ENCODE assay signal across 29 cellular contexts in genomic region chr5:120600639-120601038, GRCh38.
"Had no signal": no experiment of that assay in that cellular context is flagged by ENCODE, and none has a peak within 500 bp of the region (broad histone marks: within the 10 kb centered on the region; RNA-seq: fewer than 3 reads in every experiment).

No MANE protein-coding gene starts in this region.

- ATAC-seq: activated CD4-positive, CD25-positive, alpha-beta regulatory T cell treated with anti-CD3 and anti-CD28 coated beads, Interleukin-2, amount 50 U/mL, for 24 hours; body of pancreas; left lung; mucosa of descending colon; natural killer cell treated with Interleukin-12 subunit alpha and Interleukin-12 subunit beta and Interleukin-15 and Interleukin-18, amount 100 ng/mL, for 72 hours; right cardiac atrium had no signal

- H3K27me3 ChIP-seq: adrenal gland, body of pancreas, esophagus muscularis mucosa, left lung, tibial nerve had no signal

- H3K4me1 ChIP-seq: adrenal gland, esophagus muscularis mucosa, left lung, tibial nerve had no signal

- DNase-seq: activated CD4-positive, alpha-beta T cell treated with anti-CD3 and anti-CD28 coated beads for 48 hours; activated CD4-positive, alpha-beta T cell treated with anti-CD3 and anti-CD28 coated beads, Interleukin-2, amount 50 U/mL, for 48 hours; activated CD8-positive, alpha-beta memory T cell treated with anti-CD3 and anti-CD28 coated beads for 24 hours; activated effector memory CD4-positive, alpha-beta T cell treated with anti-CD3 and anti-CD28 coated beads, Interleukin-2, amount 50 U/mL, for 16 hours; activated naive CD4-positive, alpha-beta T cell treated with anti-CD3 and anti-CD28 coated beads for 36 hours; activated naive CD8-positive, alpha-beta T cell treated with anti-CD3 and anti-CD28 coated beads for 36 hours; activated T-cell treated with anti-CD3 and anti-CD28 coated beads, Interleukin-2, amount 50 U/mL, for 1 hour; adrenal gland; aorta; body of pancreas; caudate nucleus; cortex of kidney; foreskin melanocyte; kidney glomerular epithelial cell; left lung; mesendoderm; mucosa of descending colon; posterior cingulate gyrus; right cardiac atrium; stimulated activated CD4-positive, alpha-beta T cell treated with anti-CD3 and anti-CD28 coated beads, Interleukin-15, amount 100 ng/mL, for 24 hours; stimulated activated CD4-positive, alpha-beta T cell treated with anti-CD3 and anti-CD28 coated beads, Interleukin-2, amount 100 ng/mL, for 24 hours; stimulated activated naive CD4-positive, alpha-beta T cell; T-helper 9 cell; WERI-Rb-1 had no signal

- H3K9me3 ChIP-seq: adrenal gland, body of pancreas, mucosa of descending colon had no signal

- H3K4me3 ChIP-seq: adrenal gland, body of pancreas, esophagus muscularis mucosa, left lung, lung, mucosa of descending colon, tibial nerve had no signal

- H3K36me3 ChIP-seq: adrenal gland, esophagus muscularis mucosa, left lung, tibial nerve, WERI-Rb-1 had no signal

- H3K27ac ChIP-seq: adrenal gland, esophagus muscularis mucosa, left lung, tibial nerve, WERI-Rb-1 had no signal
